Comparison of ENCODE assay signal across 8 cellular contexts in genomic region chr1:91404151-91405012, GRCh38. TPM values are rescaled to one million over a fixed set of nuclear protein-coding genes. Genes with fewer than 3 reads are reported as not detected.
DNase-seq lines count a peak whose midpoint lies in the region; ATAC-seq and TF ChIP-seq lines count a peak whose summit lies in the region.

Gene HFM1, minus strand, starts transcription at chr1:91404837. Its CDS starts 3,755 bp downstream, at chr1:91401082.

- POLR2A ChIA-PET in OCI-LY7 (lab: Charles Lee), result interaction anchor here (0.6 to 1.7 kb wide), 3 partner anchors 78 to 392 kb away, joined by 3 to 5 read pairs (median 4); partner anchors contain the start of gene CDC7

- H2AFZ ChIP-seq in OCI-LY7 (ENCODE audit: low read length), result peak within 1 kb of the TSS; percentile 84

- H3K9me3 Mint-ChIP-seq in activated naive CD4-positive, alpha-beta T cell treated with anti-CD3 and anti-CD28 coated beads, Interleukin-2, amount 10 ng/mL, durations not matched to agents 7 days and 5 days, result no peaks in the 10 kb centered on the region
- no peaks in the 10 kb centered on the region for H3K9me3 Mint-ChIP-seq in osteocyte (ENCODE audit: unreplicated experiment)

- no peak within 1 kb of the TSS for H3K27ac ChIP-seq in HL-60 (replicated peaks)
- no peak within 1 kb of the TSS for H3K27ac ChIP-seq in OCI-LY7 (ENCODE audit: low read depth, low read length, poor library complexity, severe bottlenecking)
- peak within 1 kb of the TSS; percentile 32 to 46 for H3K27ac ChIP-seq in tibial artery

- peak within 1 kb of the TSS; percentile 65 for H3K4me3 Mint-ChIP-seq in activated naive CD4-positive, alpha-beta T cell treated with anti-CD3 and anti-CD28 coated beads, Interleukin-2, amount 10 ng/mL, durations not matched to agents 7 days and 5 days
- H3K4me3 Mint-ChIP-seq in osteocyte (ENCODE audit: unreplicated experiment), result peak within 1 kb of the TSS; percentile 78

- no peaks in the 10 kb centered on the region for H3K79me2 ChIP-seq in OCI-LY7 (ENCODE audit: insufficient read depth, low read depth, low read length)

- H3K4me2 ChIP-seq in OCI-LY7 (ENCODE audit: low read length), result peak within 1 kb of the TSS; percentile 86

- H3K4me1 Mint-ChIP-seq in activated naive CD4-positive, alpha-beta T cell treated with anti-CD3 and anti-CD28 coated beads, Interleukin-2, amount 10 ng/mL, durations not matched to agents 7 days and 5 days, result peaks cover 6% of the 10 kb centered on the region
- peaks cover 5% of the 10 kb centered on the region for H3K4me1 Mint-ChIP-seq in osteocyte (ENCODE audit: unreplicated experiment)

- H3K4me1 ChIP-seq in OCI-LY7 (ENCODE audit: insufficient read depth, low read length, poor library complexity, severe bottlenecking), result peaks cover 8% of the 10 kb centered on the region
- H3K4me1 ChIP-seq in tibial artery, result peaks cover 0 to 11% (median 5%) of the 10 kb centered on the region in 4 donors

- H3K36me3 ChIP-seq in OCI-LY7 (ENCODE audit: insufficient read depth, low read length) (no peaks in the 10 kb centered on the region), tibial artery (no peaks in the 10 kb centered on the region)

- H3K27me3 Mint-ChIP-seq in activated naive CD4-positive, alpha-beta T cell treated with anti-CD3 and anti-CD28 coated beads, Interleukin-2, amount 10 ng/mL, durations not matched to agents 7 days and 5 days, result peaks cover 59% of the 10 kb centered on the region
- H3K27me3 Mint-ChIP-seq in osteocyte (ENCODE audit: unreplicated experiment), result peaks cover 54% of the 10 kb centered on the region

- CTCF ChIA-PET in OCI-LY7 (lab: Charles Lee; ENCODE audit: unreplicated experiment), result no interaction called here
- CTCF ChIA-PET in activated naive CD4-positive, alpha-beta T cell treated with anti-CD3 and anti-CD28 coated beads, Interleukin-2, amount 10 ng/mL, durations not matched to agents 7 days and 5 days (lab: Charles Lee), result interaction anchor here (0.7 to 0.9 kb wide), 2 partner anchors 25 to 580 kb away, joined by 3 read pairs; no protein-coding TSS in a partner anchor

- H3K4me3 ChIP-seq in HL-60 (replicated peaks; ENCODE audit: insufficient read depth, low read length), result peak within 1 kb of the TSS; percentile 37
- H3K4me3 ChIP-seq in OCI-LY7 (ENCODE audit: low read depth, low read length, poor library complexity, severe bottlenecking), result peak within 1 kb of the TSS; percentile 71
- H3K4me3 ChIP-seq in tibial artery, result peak within 1 kb of the TSS; percentile 44 to 58

- no peaks in the 10 kb centered on the region for H4K20me1 ChIP-seq in OCI-LY7 (ENCODE audit: insufficient read depth, low read length)

- peak; percentile 98 for ATAC-seq in GM21360 (IDR thresholded peaks at IDR 0.05; ENCODE audit: unreplicated experiment)

- TF ChIP-seq CTCF in HL-60 (IDR thresholded peaks at IDR 0.05; ENCODE audit: insufficient read depth, low read length) (no peak), OCI-LY7 (conservative IDR thresholded peaks at IDR 0.05; ENCODE audit: low read length) (peak; percentile 36), osteocyte (IDR thresholded peaks at IDR 0.05) (peak; percentile 20), tibial artery (IDR thresholded peaks at IDR 0.05) (no peak)

- intact Hi-C loops in OCI-LY7 (cut with micrococcal nuclease; ENCODE audit: unreplicated experiment) (loop anchor here (5.0 to 10.0 kb wide), 2 partner anchors 237 to 520 kb away; no protein-coding TSS in a partner anchor), head of caudate nucleus (cut with DNase I) (loop anchor here (5.0 kb wide), 2 partner anchors 98 to 122 kb away; partner anchors contain the start of gene CDC7), tibial artery (cut with DNase I; ENCODE audit: low total_unique reads) (no loop called here)

- peak; percentile 96 for DNase-seq in DMS 273 (lab: John Stamatoyannopoulos, UW; ENCODE audit: unreplicated experiment)
- DNase-seq in HL-60 (ENCODE audit: low read depth in 1 of 2, low spot score in 1 of 2), result peak in 1 of 2 experiments; percentile 5
- peak; percentile 86 for DNase-seq in OCI-LY7 (ENCODE audit: low spot score)
- peak; percentile 64 for DNase-seq in activated naive CD4-positive, alpha-beta T cell treated with anti-CD3 and anti-CD28 coated beads, Interleukin-2, amount 10 ng/mL, durations not matched to agents 7 days and 5 days
- peak in 41 of 42 donors; percentile 31 to 87 (median 76) for DNase-seq in head of caudate nucleus
- DNase-seq in osteocyte (ENCODE audit: extremely low spot score, unreplicated experiment), result peak; percentile 87
- peak; percentile 69 to 71 for DNase-seq in tibial artery

- H3K36me3 Mint-ChIP-seq in activated naive CD4-positive, alpha-beta T cell treated with anti-CD3 and anti-CD28 coated beads, Interleukin-2, amount 10 ng/mL, durations not matched to agents 7 days and 5 days, result no peaks in the 10 kb centered on the region
- no peaks in the 10 kb centered on the region for H3K36me3 Mint-ChIP-seq in osteocyte (ENCODE audit: unreplicated experiment)

- no peaks in the 10 kb centered on the region for H3K9me3 ChIP-seq in OCI-LY7 (ENCODE audit: low read length)
- H3K9me3 ChIP-seq in tibial artery, result no peaks in the 10 kb centered on the region

- H3K27ac Mint-ChIP-seq in activated naive CD4-positive, alpha-beta T cell treated with anti-CD3 and anti-CD28 coated beads, Interleukin-2, amount 10 ng/mL, durations not matched to agents 7 days and 5 days, result no peak within 1 kb of the TSS
- no peak within 1 kb of the TSS for H3K27ac Mint-ChIP-seq in osteocyte (ENCODE audit: unreplicated experiment)

- no peaks in the 10 kb centered on the region for H3K9me2 ChIP-seq in OCI-LY7 (ENCODE audit: insufficient read depth, low read length)

- no TSS peak for BruUV-seq in OCI-LY7 (replicated peaks; lab: Mats Ljungman, UMichigan)

- H3K27me3 ChIP-seq in HL-60 (ENCODE audit: insufficient read depth, poor library complexity, severe bottlenecking) (peaks cover 49% of the 10 kb centered on the region), tibial artery (peaks cover 0 to 7% of the 10 kb centered on the region in 2 donors)

RNA-seq across cellular contexts. Expression of gene HFM1, which starts in this region (rescaled TPM):
- total RNA-seq in OCI-LY7 (2014; rRNA removed; shearing (Covaris generic)), result 0.41 and 1.3 TPM in 2 replicates
- 1.4 and 1.6 TPM in 2 replicates for total RNA-seq in OCI-LY7 (2022)
- 0.29 and 0.35 TPM in 2 replicates for total RNA-seq in osteocyte

Comparison
In these comparisons a context has a peak if more than half of its experiments do, and no peak if none do; other contexts are left out.
1. Peak in DNase-seq in osteocyte; RNA of the gene not detected or under 1 TPM.
2. H3K27ac ChIP-seq: peak in tibial artery (2 of 2); none in HL-60 (single experiment) and OCI-LY7 (single experiment).
3. CTCF ChIP-seq: peak in OCI-LY7 (single experiment) and osteocyte (single experiment); none in HL-60 (single experiment) and tibial artery (0 of 2).
4. Peak in every context shown above with its lines, with median percentiles within 50 percentile points of each other: H3K4me3 ChIP-seq.